In genomic region chr15:42385980-42386695, GRCh38 we compare ENCODE assay signal across 1 cellular context.
TF ChIP-seq lines count a peak whose summit lies in the region.

No MANE protein-coding gene starts in this region.

TF ChIP-seq in IMR-90, 13 proteins besides CTCF, POLR2A, EP300 and RAD21 (continued from another document):
- TF ChIP-seq MXI1 (IDR thresholded peaks at IDR 0.05; ENCODE audit: borderline replicate concordance, low read depth, low read length) (no peak), CEBPB (IDR thresholded peaks at IDR 0.05; ENCODE audit: low read depth, low read length) (no peak), NFE2L2 (IDR thresholded peaks at IDR 0.05; ENCODE audit: low read depth, low read length) (no peak), RCOR1 (IDR thresholded peaks at IDR 0.05; ENCODE audit: insufficient replicate concordance, low read length) (no peak)
